Comparison of ENCODE assay signal across 1 cellular context in the genomic region with DNA sequence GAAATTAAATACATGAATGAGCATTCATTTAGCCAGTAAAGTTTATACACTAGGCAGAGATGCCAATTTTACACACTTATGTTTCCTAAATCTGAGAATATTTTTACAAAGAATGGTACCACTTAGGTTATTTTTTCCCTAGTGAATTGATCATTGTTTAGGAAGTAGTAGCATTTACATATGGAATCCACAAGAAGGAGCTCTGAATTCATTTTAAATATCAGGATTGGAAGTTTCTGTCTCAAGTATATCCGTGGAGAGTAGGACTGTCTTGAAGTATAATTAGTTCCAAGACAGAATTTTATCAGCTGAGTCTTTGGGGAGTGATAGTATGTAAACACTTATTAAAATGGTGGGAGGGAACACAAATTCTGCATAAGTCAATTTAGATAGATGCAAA.
TF ChIP-seq lines count a peak whose summit lies in the region.

No MANE protein-coding gene starts in this region.

TF ChIP-seq in HCT116, 20 proteins besides CTCF, POLR2A, EP300 and RAD21 (continued from another document):
- TF ChIP-seq, protein P1, sequence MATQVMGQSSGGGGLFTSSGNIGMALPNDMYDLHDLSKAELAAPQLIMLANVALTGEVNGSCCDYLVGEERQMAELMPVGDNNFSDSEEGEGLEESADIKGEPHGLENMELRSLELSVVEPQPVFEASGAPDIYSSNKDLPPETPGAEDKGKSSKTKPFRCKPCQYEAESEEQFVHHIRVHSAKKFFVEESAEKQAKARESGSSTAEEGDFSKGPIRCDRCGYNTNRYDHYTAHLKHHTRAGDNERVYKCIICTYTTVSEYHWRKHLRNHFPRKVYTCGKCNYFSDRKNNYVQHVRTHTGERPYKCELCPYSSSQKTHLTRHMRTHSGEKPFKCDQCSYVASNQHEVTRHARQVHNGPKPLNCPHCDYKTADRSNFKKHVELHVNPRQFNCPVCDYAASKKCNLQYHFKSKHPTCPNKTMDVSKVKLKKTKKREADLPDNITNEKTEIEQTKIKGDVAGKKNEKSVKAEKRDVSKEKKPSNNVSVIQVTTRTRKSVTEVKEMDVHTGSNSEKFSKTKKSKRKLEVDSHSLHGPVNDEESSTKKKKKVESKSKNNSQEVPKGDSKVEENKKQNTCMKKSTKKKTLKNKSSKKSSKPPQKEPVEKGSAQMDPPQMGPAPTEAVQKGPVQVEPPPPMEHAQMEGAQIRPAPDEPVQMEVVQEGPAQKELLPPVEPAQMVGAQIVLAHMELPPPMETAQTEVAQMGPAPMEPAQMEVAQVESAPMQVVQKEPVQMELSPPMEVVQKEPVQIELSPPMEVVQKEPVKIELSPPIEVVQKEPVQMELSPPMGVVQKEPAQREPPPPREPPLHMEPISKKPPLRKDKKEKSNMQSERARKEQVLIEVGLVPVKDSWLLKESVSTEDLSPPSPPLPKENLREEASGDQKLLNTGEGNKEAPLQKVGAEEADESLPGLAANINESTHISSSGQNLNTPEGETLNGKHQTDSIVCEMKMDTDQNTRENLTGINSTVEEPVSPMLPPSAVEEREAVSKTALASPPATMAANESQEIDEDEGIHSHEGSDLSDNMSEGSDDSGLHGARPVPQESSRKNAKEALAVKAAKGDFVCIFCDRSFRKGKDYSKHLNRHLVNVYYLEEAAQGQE (IDR thresholded peaks at IDR 0.05; ENCODE audit: low read depth) = no peak
- TF ChIP-seq SRF (IDR thresholded peaks at IDR 0.05; ENCODE audit: low read depth) (no peak), JUND (IDR thresholded peaks at IDR 0.05) (no peak)
